ENCODE assay signal across 11 cellular contexts in genomic region chr1:183349201-183349711, GRCh38.
DNase-seq lines count a peak whose midpoint lies in the region; ATAC-seq, FAIRE-seq and TF ChIP-seq lines count a peak whose summit lies in the region.
"Had no signal": no experiment of that assay in that cellular context is flagged by ENCODE, and none has a peak within 500 bp of the region (broad histone marks: within the 10 kb centered on the region; RNA-seq: fewer than 3 reads in every experiment).

No MANE protein-coding gene starts in this region.

- no peak overlapping the region for H3K4me3 Mint-ChIP-seq in astrocyte (ENCODE audit: unreplicated experiment)

- no peak overlapping the region for H3K27ac Mint-ChIP-seq in astrocyte (ENCODE audit: unreplicated experiment)

- 32 to 41% methylated on average over 6 of the region's 6 CpGs for WGBS in body of pancreas, 2 donors

- no peak for TF ChIP-seq POLR2A in body of pancreas (IDR thresholded peaks at IDR 0.05)

- ATAC-seq in HG03159 (IDR thresholded peaks at IDR 0.05; ENCODE audit: unreplicated experiment) (no peak), body of pancreas (no peak), GM18502 (IDR thresholded peaks at IDR 0.05; ENCODE audit: poor library complexity, unreplicated experiment) (no peak), GM18909 (IDR thresholded peaks at IDR 0.05; ENCODE audit: poor library complexity, unreplicated experiment) (no peak)

- TF ChIP-seq CTCF in astrocyte (IDR thresholded peaks at IDR 0.05; ENCODE audit: insufficient read depth, low read depth, low read length) (no peak), left ventricle myocardium inferior (IDR thresholded peaks at IDR 0.05; ENCODE audit: borderline replicate concordance) (no peak), body of pancreas (IDR thresholded peaks at IDR 0.05) (no peak)

- H3K27me3 ChIP-seq in astrocyte (ENCODE audit: insufficient read depth, low read length) = peaks cover 25% of the 10 kb centered on the region
- H3K27me3 ChIP-seq in left ventricle myocardium inferior (ENCODE audit: low read depth) = no peaks in the 10 kb centered on the region
- no peaks in the 10 kb centered on the region for H3K27me3 ChIP-seq in body of pancreas

- H3K79me2 ChIP-seq in astrocyte (ENCODE audit: insufficient read depth, low read length) = no peaks in the 10 kb centered on the region

- no peaks in the 10 kb centered on the region for H3K9me3 ChIP-seq in astrocyte (ENCODE audit: insufficient read depth, low read depth, low read length)
- H3K9me3 ChIP-seq in left ventricle myocardium inferior (replicated peaks) = no peaks in the 10 kb centered on the region
- H3K9me3 ChIP-seq in body of pancreas = no peaks in the 10 kb centered on the region

- no peaks in the 10 kb centered on the region for H4K20me1 ChIP-seq in astrocyte (ENCODE audit: insufficient read depth, low read length)

- peak overlapping the region; percentile 23 for H3K4me2 ChIP-seq in astrocyte (ENCODE audit: low read length)

- FAIRE-seq in astrocyte (lab: Jason Lieb, UNC) = no peak

- no peak overlapping the region for H3K9ac ChIP-seq in astrocyte (ENCODE audit: low read length)

- H3K27me3 Mint-ChIP-seq in astrocyte (ENCODE audit: low read depth, unreplicated experiment) = peaks cover 3% of the 10 kb centered on the region

- H3K36me3 ChIP-seq in astrocyte (ENCODE audit: insufficient read depth, low read length) = no peaks in the 10 kb centered on the region
- H3K36me3 ChIP-seq in left ventricle myocardium inferior = no peaks in the 10 kb centered on the region
- H3K36me3 ChIP-seq in body of pancreas (replicated peaks in 1 of 2; ENCODE audit: insufficient read depth in 1 of 2, low read depth in 2 of 2) = no peaks in the 10 kb centered on the region

- H3K4me3 ChIP-seq in astrocyte (ENCODE audit: insufficient read depth, low read depth, low read length) (no peak overlapping the region), left ventricle myocardium inferior (no peak overlapping the region), body of pancreas (no peak overlapping the region)

- H3K4me1 ChIP-seq in astrocyte (ENCODE audit: insufficient read depth, low read length) = no peaks in the 10 kb centered on the region
- peaks cover 33% of the 10 kb centered on the region for H3K4me1 ChIP-seq in left ventricle myocardium inferior
- H3K4me1 ChIP-seq in body of pancreas = no peaks in the 10 kb centered on the region

- no peaks in the 10 kb centered on the region for H3K9me3 Mint-ChIP-seq in astrocyte (ENCODE audit: unreplicated experiment)

- DNase-seq in GM03348 (ENCODE audit: low spot score) (peak; percentile 60), astrocyte (ENCODE audit: low read depth) (peak; percentile 60), left ventricle myocardium inferior (no peak), posterior cingulate gyrus (peak in 7 of 10 donors; percentile 19 to 89 (median 48)), body of pancreas (no peak)
- DNase-seq: DMS53; NCI-H2029 treated with DMSO at 0.1 percent for 48 hours; stimulated activated CD4-positive, alpha-beta T cell treated with anti-CD3 and anti-CD28 coated beads, Interleukin-1b, Interleukin-23, amount 100 ng/mL, for 48 hours had no signal

- H3K27ac ChIP-seq in astrocyte (ENCODE audit: low read depth, low read length) (no peak overlapping the region), left ventricle myocardium inferior (replicated peaks) (peak overlapping the region; percentile 24), body of pancreas (no peak overlapping the region)

- no peak overlapping the region for H2AFZ ChIP-seq in astrocyte (ENCODE audit: low read depth, low read length)

- intact Hi-C loops in left ventricle myocardium inferior (cut with micrococcal nuclease) = no loop called here
- intact Hi-C loops in posterior cingulate gyrus (cut with DNase I) = no loop called here
- intact Hi-C loops in body of pancreas (cut with DNase I) = no loop called here

- no peaks in the 10 kb centered on the region for H3K4me1 Mint-ChIP-seq in astrocyte (ENCODE audit: low read depth, unreplicated experiment)

- H3K36me3 Mint-ChIP-seq in astrocyte (ENCODE audit: low read depth, unreplicated experiment) = no peaks in the 10 kb centered on the region

Comparison
In these comparisons a context has a peak if more than half of its experiments do, and no peak if none do; other contexts are left out.
1. DNase-seq: peak in GM03348 (single experiment), astrocyte (single experiment) and posterior cingulate gyrus (7 of 10); none in left ventricle myocardium inferior (single experiment) and body of pancreas (0 of 4).